1 cellular context compared by ENCODE assay signal in genomic region chr15:65792988-65793812, GRCh38.
TF ChIP-seq lines count a peak whose summit lies in the region.

No MANE protein-coding gene starts in this region.

TF ChIP-seq in GM12878, 131 proteins besides CTCF, POLR2A, EP300 and RAD21:
- TF ChIP-seq BCL3 (IDR thresholded peaks at IDR 0.05; ENCODE audit: borderline replicate concordance, insufficient read depth, low read depth, low read length, poor library complexity, severe bottlenecking), result no peak
- peak; percentile 47; the same call in 1 of the 2 replicates for TF ChIP-seq ZBTB40 (IDR thresholded peaks at IDR 0.05; ENCODE audit: borderline replicate concordance)
- TF ChIP-seq ZNF217 (IDR thresholded peaks at IDR 0.05), result peak; percentile 59; the same call in 1 of the 2 replicates
- no peak for TF ChIP-seq KLF5 (IDR thresholded peaks at IDR 0.05; ENCODE audit: partially characterized antibody)
- peak; percentile 61 for TF ChIP-seq MLLT1 (IDR thresholded peaks at IDR 0.05)
- no peak for TF ChIP-seq SMAD5 (IDR thresholded peaks at IDR 0.05; ENCODE audit: low read depth)
- peak; percentile 82 for TF ChIP-seq SMARCA5 (IDR thresholded peaks at IDR 0.05)
- no peak for TF ChIP-seq PRDM15 (CRISPR knock-in tag; IDR thresholded peaks at IDR 0.05)
